8 cellular contexts compared by ENCODE assay signal in the genomic region with DNA sequence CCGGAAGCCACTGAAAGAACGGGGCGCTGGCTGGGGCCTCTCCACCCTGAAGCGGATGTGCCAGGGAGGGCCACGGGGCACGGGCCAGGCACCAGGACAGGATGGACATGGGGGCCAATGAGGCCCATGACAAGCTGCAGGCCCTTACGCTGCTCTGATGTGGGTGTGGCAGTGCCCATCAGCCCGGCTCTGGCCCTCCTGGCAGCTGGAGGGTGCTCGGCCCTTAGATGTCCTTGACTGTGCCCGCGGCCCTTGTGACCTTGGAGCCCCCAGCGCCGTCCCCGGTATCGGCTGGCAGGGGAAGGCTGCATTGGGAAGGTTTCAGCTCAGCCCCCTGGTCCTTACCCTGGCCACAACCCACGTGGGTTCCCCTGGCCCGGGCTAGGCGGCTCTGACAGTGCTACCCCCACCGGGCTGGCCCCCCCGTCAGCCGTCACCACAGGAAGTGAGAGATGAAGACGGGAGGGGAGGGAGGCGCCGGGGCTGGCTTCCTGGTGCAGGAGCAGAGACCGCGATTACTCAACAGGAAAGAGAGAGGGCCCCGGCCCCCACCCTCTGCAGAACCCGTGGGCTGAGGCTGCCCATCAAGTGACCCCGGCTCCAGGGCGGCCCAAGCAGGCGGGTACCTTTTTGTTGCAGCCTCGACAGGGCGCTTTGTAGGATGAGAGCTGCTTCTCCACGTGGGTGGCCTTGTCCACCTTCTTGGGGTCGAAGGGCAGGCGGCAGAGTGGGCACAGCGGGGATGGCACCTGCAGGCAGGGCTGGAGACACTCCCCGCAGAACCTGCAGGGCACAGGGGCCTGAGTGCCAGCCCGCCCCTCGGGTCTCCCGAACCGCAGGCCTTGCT. TPM values are rescaled to one million over a fixed set of nuclear protein-coding genes. Genes with fewer than 3 reads are reported as not detected.
DNase-seq lines count a peak whose midpoint lies in the region; ATAC-seq, FAIRE-seq and TF ChIP-seq lines count a peak whose summit lies in the region.

No MANE protein-coding gene starts in this region.

- H3K4me2 ChIP-seq in H1 (ENCODE audit: insufficient read depth in 1 of 2, low read depth in 2 of 2, low read length in 2 of 2): no peak overlapping the region

- intact Hi-C loops in CD14-positive monocyte (cut with micrococcal nuclease): loop anchor here (1.0 to 10.0 kb wide), 5 partner anchors 14 to 746 kb away; a partner anchor contains a TSS

- peaks cover 0 to 6% (median 3%) of the 10 kb centered on the region in 4 experiments; a peak in 3 of 7 replicates for H3K4me1 ChIP-seq in H1 (replicated peaks in 1 of 4; ENCODE audit: control insufficient read depth in 3 of 4, insufficient read depth in 4 of 4, low read length in 3 of 4)
- H3K4me1 ChIP-seq in suprapubic skin: peaks cover 49% of the 10 kb centered on the region

- H3K4me1 Mint-ChIP-seq in CD14-positive monocyte (peaks cover 57% of the 10 kb centered on the region), osteocyte (ENCODE audit: unreplicated experiment) (peaks cover 25% of the 10 kb centered on the region)

- H3K36me3 Mint-ChIP-seq in CD14-positive monocyte (peaks cover 46 to 64% of the 10 kb centered on the region in 2 donors), osteocyte (ENCODE audit: unreplicated experiment) (peaks cover 4% of the 10 kb centered on the region)

- H3K9ac ChIP-seq in H1 (replicated peaks in 1 of 4; ENCODE audit: extremely low read depth in 1 of 4, low read depth in 3 of 4, low read length in 3 of 4): no peak overlapping the region

- H3K4me3 ChIP-seq in H1 (ENCODE audit: extremely low read depth in 1 of 4, insufficient read depth in 2 of 4, low read depth in 3 of 4, low read length in 4 of 4) (no peak overlapping the region), suprapubic skin (peak overlapping the region; percentile 11)

- H4K5ac ChIP-seq in H1 (ENCODE audit: insufficient read length, low read depth, low read length): no peak overlapping the region

- no peak overlapping the region for H3K4ac ChIP-seq in H1 (replicated peaks; ENCODE audit: insufficient read length, low read depth, low read length)

- peaks cover 2 to 4% of the 10 kb centered on the region in 2 experiments for H4K20me1 ChIP-seq in H1 (replicated peaks in 1 of 2; ENCODE audit: control insufficient read depth in 1 of 2, insufficient read depth in 2 of 2, low read length in 2 of 2)

- H3K56ac ChIP-seq in H1 (replicated peaks; ENCODE audit: insufficient read length, low read depth, low read length): no peak overlapping the region

- DNase-seq in CD14-positive monocyte (ENCODE audit: low spot score): peak; percentile 99
- DNase-seq in M059J (ENCODE audit: low read depth): peak; percentile 49
- DNase-seq in activated CD8-positive, alpha-beta memory T cell treated with anti-CD3 and anti-CD28 coated beads for 1 hour (ENCODE audit: extremely low read depth in 1 of 2, low read depth in 1 of 2): peak; percentile 93 to 94
- no peak for DNase-seq in H1 (ENCODE audit: low read depth in 1 of 2, low spot score in 2 of 2)
- DNase-seq in osteocyte (ENCODE audit: extremely low spot score, unreplicated experiment): peak; percentile 90
- peak; percentile 93 to 97 for DNase-seq in suprapubic skin (ENCODE audit: low spot score in 2 of 2)
- no peak for DNase-seq in NCI-H2227 treated with DMSO at 0.1 percent for 48 hours (lab: John Stamatoyannopoulos, UW)

- peaks cover 7% of the 10 kb centered on the region; the same call in 1 of the 2 replicates for H3K79me1 ChIP-seq in H1 (ENCODE audit: low read depth, low read length)

- H2BK5ac ChIP-seq in H1 (ENCODE audit: low read depth, low read length): no peak overlapping the region

- peaks cover 0 to 15% (median 4%) of the 10 kb centered on the region in 4 experiments; a peak in 4 of 8 replicates for H3K36me3 ChIP-seq in H1 (ENCODE audit: control insufficient read depth in 2 of 4, insufficient read depth in 4 of 4, low read length in 3 of 4)
- H3K36me3 ChIP-seq in suprapubic skin: peaks cover 51% of the 10 kb centered on the region

- peaks cover 0 to 17% of the 10 kb centered on the region in 2 experiments; a peak in 2 of 4 replicates for H3K79me2 ChIP-seq in H1 (ENCODE audit: control insufficient read depth in 1 of 2, insufficient read depth in 2 of 2, low read length in 2 of 2)

- POLR2A ChIA-PET in H1 (lab: Charles Lee; ENCODE audit: partially characterized antibody): interaction anchor here (1.0 to 1.2 kb wide), 4 partner anchors 15 to 60 kb away, joined by 3 read pairs; a partner anchor contains a TSS

- CTCF ChIA-PET in H1 (lab: Charles Lee; ENCODE audit: partially characterized antibody): interaction anchor here (0.9 to 2.2 kb wide), 6 partner anchors 13 to 1172 kb away, joined by 3 to 7 read pairs (median 6); a partner anchor contains a TSS

- no peak overlapping the region for H3K14ac ChIP-seq in H1 (ENCODE audit: insufficient read length)

- H3K23me2 ChIP-seq in H1 (ENCODE audit: low read depth, low read length): peaks cover 8% of the 10 kb centered on the region; the same call in 1 of the 2 replicates

- H3K9me3 ChIP-seq in H1 (ENCODE audit: insufficient read depth in 2 of 2, low read depth in 1 of 2, low read length in 1 of 2) (no peaks in the 10 kb centered on the region), suprapubic skin (no peaks in the 10 kb centered on the region)

- no peak overlapping the region for H3K18ac ChIP-seq in H1 (ENCODE audit: extremely low read depth, low read length)

- no peak overlapping the region for H2BK120ac ChIP-seq in H1 (replicated peaks; ENCODE audit: low read depth, low read length)

- H3K4me3 Mint-ChIP-seq in CD14-positive monocyte (peak overlapping the region; percentile 65 to 99), osteocyte (ENCODE audit: unreplicated experiment) (no peak overlapping the region)

- ATAC-seq in GM21619 (IDR thresholded peaks at IDR 0.05; ENCODE audit: unreplicated experiment): peak; percentile 63

- no peak overlapping the region for H4K91ac ChIP-seq in H1 (replicated peaks; ENCODE audit: insufficient read length, low read length)

- no peak overlapping the region for H2BK12ac ChIP-seq in H1 (ENCODE audit: low read depth, low read length)

- H3K27ac ChIP-seq in H1 (ENCODE audit: low read depth, low read length) (no peak overlapping the region), suprapubic skin (no peak overlapping the region)

- H4K8ac ChIP-seq in H1 (ENCODE audit: extremely low read depth, insufficient read depth, low read length): peak overlapping the region; percentile 47; the same call in 1 of the 2 replicates

- H3K27ac Mint-ChIP-seq in CD14-positive monocyte: peak overlapping the region; percentile 91 to 99 (median 98)
- peak overlapping the region; percentile 56 for H3K27ac Mint-ChIP-seq in osteocyte (ENCODE audit: unreplicated experiment)

- H2BK15ac ChIP-seq in H1 (ENCODE audit: low read length): no peak overlapping the region

- H3K27me3 Mint-ChIP-seq in CD14-positive monocyte (ENCODE audit: low read depth in 3 of 3): peaks cover 0 to 4% (median 2%) of the 10 kb centered on the region in 3 donors
- H3K27me3 Mint-ChIP-seq in osteocyte (ENCODE audit: unreplicated experiment): no peaks in the 10 kb centered on the region

- H3K23ac ChIP-seq in H1 (ENCODE audit: insufficient read length): no peak overlapping the region

- no peak for TF ChIP-seq RAD21 in H1 (IDR thresholded peaks at IDR 0.05 in 1 of 2, conservative IDR thresholded peaks at IDR 0.05 in 1 of 2; ENCODE audit: low read depth in 2 of 2, low read length in 2 of 2)

- H2AK5ac ChIP-seq in H1 (ENCODE audit: low read depth, low read length): no peak overlapping the region

- H2BK20ac ChIP-seq in H1 (ENCODE audit: low read length): no peak overlapping the region

- FAIRE-seq in H1 (lab: Jason Lieb, UNC): no peak

- TF ChIP-seq POLR2A in H1 (IDR thresholded peaks at IDR 0.05; ENCODE audit: control extremely low read depth in 1 of 2, low read depth in 2 of 2, low read length in 2 of 2) (no peak), suprapubic skin (IDR thresholded peaks at IDR 0.05) (no peak)

- H2AFZ ChIP-seq in H1 (ENCODE audit: low read length): no peak overlapping the region

- H3K9me3 Mint-ChIP-seq in CD14-positive monocyte (no peaks in the 10 kb centered on the region), osteocyte (ENCODE audit: unreplicated experiment) (no peaks in the 10 kb centered on the region)

- 85% methylated on average over 37 of the region's 42 CpGs; no CpG with 5 or more reads in 1 of the 2 experiments for WGBS in H1 (ENCODE audit: extremely low coverage in 1 of 2, insufficient coverage in 1 of 2, insufficient read length in 1 of 2, insufficient replicate concordance in 2 of 2, low coverage in 1 of 2, low lambda C conversion rate in 2 of 2, missing lambda C conversion rate in 1 of 2), 2 experiments
- 66% methylated on average over 17 of the region's 42 CpGs for WGBS in suprapubic skin

- TF ChIP-seq CTCF in CD14-positive monocyte (IDR thresholded peaks at IDR 0.05) (no peak), H1 (IDR thresholded peaks at IDR 0.05; ENCODE audit: control extremely low read depth in 1 of 3, insufficient read depth in 1 of 3, low read depth in 1 of 3, low read length in 3 of 3) (no peak), osteocyte (IDR thresholded peaks at IDR 0.05) (no peak), suprapubic skin (IDR thresholded peaks at IDR 0.05) (no peak)

- no peaks in the 10 kb centered on the region for H3K27me3 ChIP-seq in H1 (replicated peaks in 1 of 4; ENCODE audit: control insufficient read depth in 3 of 4, extremely low read depth in 1 of 4, insufficient read depth in 3 of 4, low read length in 3 of 4)
- H3K27me3 ChIP-seq in suprapubic skin: no peaks in the 10 kb centered on the region

- TF ChIP-seq EP300 in H1 (IDR thresholded peaks at IDR 0.05; ENCODE audit: borderline replicate concordance in 1 of 2, low read depth in 2 of 2, low read length in 2 of 2): no peak
- TF ChIP-seq EP300 in suprapubic skin (IDR thresholded peaks at IDR 0.05): no peak

RNA-seq across cellular contexts. Expression of a gene that starts 5.3 kb away (rescaled TPM):
- 100 to 1,000 TPM in 1 of 2 donors, 10 to 100 TPM in 1; 99.3 to 120 TPM for polyA plus RNA-seq in CD14-positive monocyte
- total RNA-seq in M059J (2014; rRNA removed; shearing (Covaris generic)): 18.2 and 26.5 TPM in 2 replicates
- total RNA-seq in H1 (2021; fragmentation: NEBNext Ultra II Directional; extraction: Animal tissue kit (Norgen Biotek cat#: 25700)): 28.7 and 31.2 TPM in 2 replicates
- 29.8 and 36.6 TPM in 2 replicates for polyA plus RNA-seq in H1 (2011; rRNA removed)
- 33.3 TPM for polyA plus RNA-seq in H1 (2011; cell fraction: cytosol; rRNA removed)
- polyA plus RNA-seq in H1 (2011; cell fraction: nucleus; rRNA removed): 86.5 TPM
- 11.9 to 24.8 TPM (median 22.4 TPM) in 4 replicates for polyA plus RNA-seq in H1 (2012, experiment 1 of 2)
- 21.8 TPM for polyA plus RNA-seq in H1 (2012, experiment 2 of 2)
- 24.2 TPM for polyA plus RNA-seq in H1 (2013, experiment 1 of 2)
- polyA plus RNA-seq in H1 (2013, experiment 2 of 2): 22.1 TPM
- 11.7 and 12.3 TPM in 2 replicates for polyA minus RNA-seq in H1 (2011; rRNA and poly(A)+ RNA removed)
- polyA minus RNA-seq in H1 (2011; cell fraction: cytosol; rRNA and poly(A)+ RNA removed): 23.6 TPM
- 24.6 TPM for polyA minus RNA-seq in H1 (2011; cell fraction: nucleus; rRNA and poly(A)+ RNA removed)
- total RNA-seq in osteocyte: 17.2 and 19.3 TPM in 2 replicates
- total RNA-seq in suprapubic skin: 10 to 100 TPM; 12.4 to 15.8 (median 14.6) TPM

RNA-seq across cellular contexts. Expression of a gene that starts 5.4 kb away (rescaled TPM):
- polyA plus RNA-seq in CD14-positive monocyte: 1 to 10 TPM; 5.9 to 7.5 TPM
- total RNA-seq in M059J (2014; rRNA removed; shearing (Covaris generic)): 11.1 and 16.2 TPM in 2 replicates
- total RNA-seq in H1 (2021; fragmentation: NEBNext Ultra II Directional; extraction: Animal tissue kit (Norgen Biotek cat#: 25700)): 42.9 and 49.7 TPM in 2 replicates
- polyA plus RNA-seq in H1 (2011; rRNA removed): 32.7 and 45.4 TPM in 2 replicates
- polyA plus RNA-seq in H1 (2011; cell fraction: cytosol; rRNA removed): 29.7 TPM
- polyA plus RNA-seq in H1 (2011; cell fraction: nucleus; rRNA removed): 60.2 TPM
- 22.3 to 36.0 TPM (median 28.1 TPM) in 4 replicates for polyA plus RNA-seq in H1 (2012, experiment 1 of 2)
- 31.0 TPM for polyA plus RNA-seq in H1 (2012, experiment 2 of 2)
- polyA plus RNA-seq in H1 (2013, experiment 1 of 2): 62.2 TPM
- 60.5 TPM for polyA plus RNA-seq in H1 (2013, experiment 2 of 2)
- polyA minus RNA-seq in H1 (2011; rRNA and poly(A)+ RNA removed): 10.7 and 10.9 TPM in 2 replicates
- 19.5 TPM for polyA minus RNA-seq in H1 (2011; cell fraction: cytosol; rRNA and poly(A)+ RNA removed)
- 20.0 TPM for polyA minus RNA-seq in H1 (2011; cell fraction: nucleus; rRNA and poly(A)+ RNA removed)
- total RNA-seq in osteocyte: 20.6 and 21.2 TPM in 2 replicates
- 10 to 100 TPM in 2 of 4 donors, 1 to 10 TPM in 2; 7.8 to 17.8 (median 10.9) TPM for total RNA-seq in suprapubic skin

RNA-seq across cellular contexts. Expression of a gene that starts 14.6 kb away (rescaled TPM):
- polyA plus RNA-seq in CD14-positive monocyte (1 to 10 TPM; 4.2 to 5.3 TPM), H1 (2011; rRNA removed) (13.3 and 15.8 TPM in 2 replicates)
- total RNA-seq in M059J (2014; rRNA removed; shearing (Covaris generic)): not detected in 2 replicates
- 8.5 and 8.7 TPM in 2 replicates for total RNA-seq in H1 (2021; fragmentation: NEBNext Ultra II Directional; extraction: Animal tissue kit (Norgen Biotek cat#: 25700))
- polyA plus RNA-seq in H1 (2011; cell fraction: cytosol; rRNA removed): 9.4 TPM
- 11.3 TPM for polyA plus RNA-seq in H1 (2011; cell fraction: nucleus; rRNA removed)
- 5.5 to 8.7 TPM (median 8.3 TPM) in 4 replicates for polyA plus RNA-seq in H1 (2012, experiment 1 of 2)
- polyA plus RNA-seq in H1 (2012, experiment 2 of 2): 9.6 TPM
- 9.0 TPM for polyA plus RNA-seq in H1 (2013, experiment 1 of 2)
- 9.0 TPM for polyA plus RNA-seq in H1 (2013, experiment 2 of 2)
- polyA minus RNA-seq in H1 (2011; rRNA and poly(A)+ RNA removed): 4.3 and 5.2 TPM in 2 replicates
- polyA minus RNA-seq in H1 (2011; cell fraction: cytosol; rRNA and poly(A)+ RNA removed): 7.3 TPM
- 4.7 TPM for polyA minus RNA-seq in H1 (2011; cell fraction: nucleus; rRNA and poly(A)+ RNA removed)
- total RNA-seq in osteocyte (not detected in 2 replicates), suprapubic skin (under 1 TPM in 2 of 4 donors, not detected in 2; 0.40 to 0.44 TPM)

RNA-seq across cellular contexts. Expression of a gene that starts 38.0 kb away (rescaled TPM):
- polyA plus RNA-seq in CD14-positive monocyte (10 to 100 TPM in 1 of 2 donors, 1 to 10 TPM in 1; 9.0 to 12.2 TPM), H1 (2011; rRNA removed) (47.2 and 72.1 TPM in 2 replicates)
- total RNA-seq in M059J (2014; rRNA removed; shearing (Covaris generic)): 39.9 and 42.4 TPM in 2 replicates
- total RNA-seq in H1 (2021; fragmentation: NEBNext Ultra II Directional; extraction: Animal tissue kit (Norgen Biotek cat#: 25700)): 77.3 and 80.6 TPM in 2 replicates
- polyA plus RNA-seq in H1 (2011; cell fraction: cytosol; rRNA removed): 74.6 TPM
- polyA plus RNA-seq in H1 (2011; cell fraction: nucleus; rRNA removed): 130 TPM
- 52.7 to 95.2 TPM (median 88.5 TPM) in 4 replicates for polyA plus RNA-seq in H1 (2012, experiment 1 of 2)
- polyA plus RNA-seq in H1 (2012, experiment 2 of 2): 64.7 TPM
- 71.4 TPM for polyA plus RNA-seq in H1 (2013, experiment 1 of 2)
- 71.3 TPM for polyA plus RNA-seq in H1 (2013, experiment 2 of 2)
- polyA minus RNA-seq in H1 (2011; rRNA and poly(A)+ RNA removed): 15.9 and 21.7 TPM in 2 replicates
- polyA minus RNA-seq in H1 (2011; cell fraction: cytosol; rRNA and poly(A)+ RNA removed): 39.8 TPM
- polyA minus RNA-seq in H1 (2011; cell fraction: nucleus; rRNA and poly(A)+ RNA removed): 41.1 TPM
- total RNA-seq in osteocyte (28.8 and 32.8 TPM in 2 replicates), suprapubic skin (10 to 100 TPM; 18.9 to 77.6 (median 44.7) TPM)

RNA-seq across cellular contexts. Expression of a gene that starts 50.0 kb away (rescaled TPM):
- 1,000 to 10,000 TPM; 2,092 to 2,376 TPM for polyA plus RNA-seq in CD14-positive monocyte
- not detected in 2 replicates for total RNA-seq in M059J (2014; rRNA removed; shearing (Covaris generic))
- 136 and 161 TPM in 2 replicates for total RNA-seq in H1 (2021; fragmentation: NEBNext Ultra II Directional; extraction: Animal tissue kit (Norgen Biotek cat#: 25700))
- polyA plus RNA-seq in H1 (2011; rRNA removed): 254 and 340 TPM in 2 replicates
- polyA plus RNA-seq in H1 (2011; cell fraction: cytosol; rRNA removed): 233 TPM
- polyA plus RNA-seq in H1 (2011; cell fraction: nucleus; rRNA removed): 322 TPM
- polyA plus RNA-seq in H1 (2012, experiment 1 of 2): 69.1 to 193 TPM (median 184 TPM) in 4 replicates
- 245 TPM for polyA plus RNA-seq in H1 (2012, experiment 2 of 2)
- 267 TPM for polyA plus RNA-seq in H1 (2013, experiment 1 of 2)
- 285 TPM for polyA plus RNA-seq in H1 (2013, experiment 2 of 2)
- 41.6 and 53.9 TPM in 2 replicates for polyA minus RNA-seq in H1 (2011; rRNA and poly(A)+ RNA removed)
- 80.0 TPM for polyA minus RNA-seq in H1 (2011; cell fraction: cytosol; rRNA and poly(A)+ RNA removed)
- polyA minus RNA-seq in H1 (2011; cell fraction: nucleus; rRNA and poly(A)+ RNA removed): 68.6 TPM
- 51.4 and 51.8 TPM in 2 replicates for total RNA-seq in osteocyte
- 10 to 100 TPM; 22.4 to 39.1 (median 29.7) TPM for total RNA-seq in suprapubic skin

Comparison
In these comparisons a context has a peak if more than half of its experiments do, and no peak if none do; other contexts are left out.
1. DNase-seq: peak in CD14-positive monocyte (single experiment), M059J (single experiment), activated CD8-positive, alpha-beta memory T cell treated with anti-CD3 and anti-CD28 coated beads for 1 hour (2 of 2), osteocyte (single experiment) and suprapubic skin (2 of 2); none in H1 (0 of 2) and NCI-H2227 treated with DMSO at 0.1 percent for 48 hours (single experiment).